Comparison of ENCODE assay signal across 21 cellular contexts in genomic region chr16:48447940-48448536, GRCh38.
"Had no signal": no experiment of that assay in that cellular context is flagged by ENCODE, and none has a peak within 500 bp of the region (broad histone marks: within the 10 kb centered on the region; RNA-seq: fewer than 3 reads in every experiment).

No MANE protein-coding gene starts in this region.

- H3K9me3 ChIP-seq: gastrocnemius medialis, lower lobe of right lung, pancreas, thoracic aorta, transverse colon, upper lobe of right lung, uterus had no signal

- FAIRE-seq: keratinocyte, pancreas had no signal

- DNase-seq: effector CD4-positive, alpha-beta T cell; foreskin fibroblast; gastrocnemius medialis; left ventricle myocardium superior; lower lobe of right lung; natural killer cell; occipital lobe; pancreas; stimulated activated CD4-positive, alpha-beta T cell treated with anti-CD3 and anti-CD28 coated beads, Interleukin-2, amount 100 ng/mL, for 24 hours; stimulated activated CD4-positive, alpha-beta T cell treated with anti-CD3 and anti-CD28 coated beads, Interleukin-4, amount 100 ng/mL, for 24 hours; stimulated activated naive CD8-positive, alpha-beta T cell treated with anti-CD3 and anti-CD28 coated beads, Interleukin-15, Interleukin-2, amounts not matched to agents 100 U/mL and 50 U/mL, for 24 hours; substantia nigra; transverse colon; upper lobe of right lung; uterus had no signal

- H3K27ac ChIP-seq: coronary artery, dorsolateral prefrontal cortex, gastrocnemius medialis, lower lobe of right lung, pancreas, thoracic aorta, transverse colon, upper lobe of right lung, uterus had no signal

- ATAC-seq: gastrocnemius medialis; left ventricle myocardium superior; lower lobe of right lung; natural killer cell; pancreas; sciatic nerve; stimulated activated effector memory CD8-positive, alpha-beta T cell treated with anti-CD3 and anti-CD28 coated beads, Interleukin-12 subunit alpha, Interleukin-12 subunit beta, amount 100 ng/mL, for 72 hours; stimulated activated naive CD8-positive, alpha-beta T cell treated with anti-CD3 and anti-CD28 coated beads, Interleukin-15, Interleukin-2, amounts not matched to agents 100 U/mL and 50 U/mL, for 24 hours; upper lobe of right lung had no signal

- H3K36me3 Mint-ChIP-seq: natural killer cell; stimulated activated effector memory CD8-positive, alpha-beta T cell treated with anti-CD3 and anti-CD28 coated beads, Interleukin-12 subunit alpha, Interleukin-12 subunit beta, amount 100 ng/mL, for 72 hours had no signal

- H3K4me1 Mint-ChIP-seq: natural killer cell; stimulated activated effector memory CD8-positive, alpha-beta T cell treated with anti-CD3 and anti-CD28 coated beads, Interleukin-12 subunit alpha, Interleukin-12 subunit beta, amount 100 ng/mL, for 72 hours had no signal

- H3K4me3 Mint-ChIP-seq: natural killer cell; stimulated activated effector memory CD8-positive, alpha-beta T cell treated with anti-CD3 and anti-CD28 coated beads, Interleukin-12 subunit alpha, Interleukin-12 subunit beta, amount 100 ng/mL, for 72 hours had no signal

- H3K36me3 ChIP-seq: gastrocnemius medialis, lower lobe of right lung, pancreas, thoracic aorta, transverse colon, upper lobe of right lung, uterus had no signal

- H3K27me3 ChIP-seq: dorsolateral prefrontal cortex, gastrocnemius medialis, pancreas, transverse colon, upper lobe of right lung, uterus had no signal

- H3K4me1 ChIP-seq: pancreas, uterus had no signal

- H3K27ac Mint-ChIP-seq: natural killer cell; stimulated activated effector memory CD8-positive, alpha-beta T cell treated with anti-CD3 and anti-CD28 coated beads, Interleukin-12 subunit alpha, Interleukin-12 subunit beta, amount 100 ng/mL, for 72 hours had no signal

- H3K9me3 Mint-ChIP-seq: natural killer cell; stimulated activated effector memory CD8-positive, alpha-beta T cell treated with anti-CD3 and anti-CD28 coated beads, Interleukin-12 subunit alpha, Interleukin-12 subunit beta, amount 100 ng/mL, for 72 hours had no signal

- H3K4me3 ChIP-seq: coronary artery, dorsolateral prefrontal cortex, gastrocnemius medialis, lower lobe of right lung, pancreas, thoracic aorta, transverse colon, upper lobe of right lung, uterus had no signal
